In genomic region chr6:108074359-108075144, GRCh38 we compare ENCODE assay signal across 8 cellular contexts. TPM values are rescaled to one million over a fixed set of nuclear protein-coding genes. Genes with fewer than 3 reads are reported as not detected.
DNase-seq lines count a peak whose midpoint lies in the region; TF ChIP-seq lines count a peak whose summit lies in the region.

TSS of gene OSTM1 (minus strand) at chr6:108074741. CDS start at chr6:108074651, 90 bp downstream.

- peak within 1 kb of the TSS; percentile 71 for H3K27ac ChIP-seq in neural cell (ENCODE audit: low read length)
- peak within 1 kb of the TSS; percentile 69 for H3K27ac ChIP-seq in stomach smooth muscle (ENCODE audit: low read length)

- H3K36me3 ChIP-seq in neural cell (ENCODE audit: insufficient read depth, low read length) (no peaks in the 10 kb centered on the region), stomach smooth muscle (ENCODE audit: control insufficient read depth in 2 of 2, insufficient read depth in 2 of 2, low read length in 2 of 2) (no peaks in the 10 kb centered on the region)

- DNase-seq in EH (ENCODE audit: low read depth) (peak; percentile 88), GOT3 (lab: John Stamatoyannopoulos, UW) (peak; percentile 75), LNCaP clone FGC (ENCODE audit: low read depth) (peak; percentile 30), SHP77 treated with DMSO at 0.1 percent for 48 hours (lab: John Stamatoyannopoulos, UW) (peak; percentile 60), fibroblast of the aortic adventitia (ENCODE audit: low read depth) (peak; percentile 79)
- DNase-seq in activated effector memory CD4-positive, alpha-beta T cell treated with anti-CD3 and anti-CD28 coated beads, Interleukin-2, amount 50 U/mL, for 16 hours: peak; percentile 98

- TF ChIP-seq CTCF in LNCaP clone FGC (IDR thresholded peaks at IDR 0.05; ENCODE audit: control insufficient read depth, extremely low read depth, insufficient read depth) (no peak), fibroblast of the aortic adventitia (IDR thresholded peaks at IDR 0.05; ENCODE audit: insufficient read depth, low read length) (no peak), neural cell (IDR thresholded peaks at IDR 0.05; ENCODE audit: poor library complexity, severe bottlenecking) (peak; percentile 25)

- H3K9me3 ChIP-seq in neural cell (ENCODE audit: low read length): no peaks in the 10 kb centered on the region
- no peaks in the 10 kb centered on the region for H3K9me3 ChIP-seq in stomach smooth muscle (ENCODE audit: control insufficient read depth in 2 of 2, low read length in 2 of 2)

- peak within 1 kb of the TSS; percentile 66 for H3K4me2 ChIP-seq in neural cell (ENCODE audit: low read length)

- TF ChIP-seq EP300 in neural cell (conservative IDR thresholded peaks at IDR 0.05; ENCODE audit: poor library complexity, severe bottlenecking): peak; percentile 47

- H4K20me1 ChIP-seq in neural cell (ENCODE audit: insufficient read depth): no peaks in the 10 kb centered on the region

- peak within 1 kb of the TSS; percentile 79 for H2AFZ ChIP-seq in neural cell (ENCODE audit: low read depth, low read length)

- H3K9ac ChIP-seq in neural cell (ENCODE audit: low read length): peak within 1 kb of the TSS; percentile 86
- H3K9ac ChIP-seq in stomach smooth muscle (ENCODE audit: low read length in 2 of 2): peak within 1 kb of the TSS; percentile 85 to 91

- no peaks in the 10 kb centered on the region for H3K9me2 ChIP-seq in neural cell (ENCODE audit: insufficient read depth, low read length)

- H3K4me3 ChIP-seq in LNCaP clone FGC (ENCODE audit: low read depth, low read length) (peak within 1 kb of the TSS; percentile 79), fibroblast of the aortic adventitia (ENCODE audit: low read depth, low read length) (peak within 1 kb of the TSS; percentile 99), neural cell (ENCODE audit: low read length) (peak within 1 kb of the TSS; percentile 100), stomach smooth muscle (ENCODE audit: low read length in 2 of 2) (peak within 1 kb of the TSS; percentile 97 to 98)

- H3K4me1 ChIP-seq in stomach smooth muscle (ENCODE audit: control insufficient read depth, insufficient read depth, low read length): peaks cover 8% of the 10 kb centered on the region

- no peaks in the 10 kb centered on the region for H3F3A ChIP-seq in neural cell (ENCODE audit: insufficient read depth, low read length, poor library complexity, severe bottlenecking)

- TF ChIP-seq RAD21 in neural cell (conservative IDR thresholded peaks at IDR 0.05): peak; percentile 38

- no peaks in the 10 kb centered on the region for H3K27me3 ChIP-seq in neural cell (ENCODE audit: insufficient read depth, low read depth, low read length)
- no peaks in the 10 kb centered on the region for H3K27me3 ChIP-seq in stomach smooth muscle (ENCODE audit: control insufficient read depth in 1 of 2, insufficient read depth in 2 of 2, low read length in 2 of 2)

- H3K79me2 ChIP-seq in neural cell (replicated peaks; ENCODE audit: insufficient read depth, low read length): peaks cover 12% of the 10 kb centered on the region

TF ChIP-seq in neural cell, 6 proteins besides CTCF, POLR2A, EP300 and RAD21:
- TF ChIP-seq EZH2 (IDR thresholded peaks at IDR 0.05; ENCODE audit: borderline replicate concordance, insufficient read depth, low read length, poor library complexity, severe bottlenecking): no peak
- TF ChIP-seq, protein P1, sequence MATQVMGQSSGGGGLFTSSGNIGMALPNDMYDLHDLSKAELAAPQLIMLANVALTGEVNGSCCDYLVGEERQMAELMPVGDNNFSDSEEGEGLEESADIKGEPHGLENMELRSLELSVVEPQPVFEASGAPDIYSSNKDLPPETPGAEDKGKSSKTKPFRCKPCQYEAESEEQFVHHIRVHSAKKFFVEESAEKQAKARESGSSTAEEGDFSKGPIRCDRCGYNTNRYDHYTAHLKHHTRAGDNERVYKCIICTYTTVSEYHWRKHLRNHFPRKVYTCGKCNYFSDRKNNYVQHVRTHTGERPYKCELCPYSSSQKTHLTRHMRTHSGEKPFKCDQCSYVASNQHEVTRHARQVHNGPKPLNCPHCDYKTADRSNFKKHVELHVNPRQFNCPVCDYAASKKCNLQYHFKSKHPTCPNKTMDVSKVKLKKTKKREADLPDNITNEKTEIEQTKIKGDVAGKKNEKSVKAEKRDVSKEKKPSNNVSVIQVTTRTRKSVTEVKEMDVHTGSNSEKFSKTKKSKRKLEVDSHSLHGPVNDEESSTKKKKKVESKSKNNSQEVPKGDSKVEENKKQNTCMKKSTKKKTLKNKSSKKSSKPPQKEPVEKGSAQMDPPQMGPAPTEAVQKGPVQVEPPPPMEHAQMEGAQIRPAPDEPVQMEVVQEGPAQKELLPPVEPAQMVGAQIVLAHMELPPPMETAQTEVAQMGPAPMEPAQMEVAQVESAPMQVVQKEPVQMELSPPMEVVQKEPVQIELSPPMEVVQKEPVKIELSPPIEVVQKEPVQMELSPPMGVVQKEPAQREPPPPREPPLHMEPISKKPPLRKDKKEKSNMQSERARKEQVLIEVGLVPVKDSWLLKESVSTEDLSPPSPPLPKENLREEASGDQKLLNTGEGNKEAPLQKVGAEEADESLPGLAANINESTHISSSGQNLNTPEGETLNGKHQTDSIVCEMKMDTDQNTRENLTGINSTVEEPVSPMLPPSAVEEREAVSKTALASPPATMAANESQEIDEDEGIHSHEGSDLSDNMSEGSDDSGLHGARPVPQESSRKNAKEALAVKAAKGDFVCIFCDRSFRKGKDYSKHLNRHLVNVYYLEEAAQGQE (IDR thresholded peaks at IDR 0.05; ENCODE audit: borderline replicate concordance): no peak
- peak; percentile 84 for TF ChIP-seq POLR2AphosphoS5 (IDR thresholded peaks at IDR 0.05)
- TF ChIP-seq MXI1 (conservative IDR thresholded peaks at IDR 0.05; ENCODE audit: poor library complexity, severe bottlenecking): peak; percentile 83
- TF ChIP-seq SMC3 (conservative IDR thresholded peaks at IDR 0.05; ENCODE audit: poor library complexity): peak; percentile 37
- TF ChIP-seq TAF1 (IDR thresholded peaks at IDR 0.05; ENCODE audit: low read depth): peak; percentile 76

RNA-seq across cellular contexts. Expression of gene OSTM1, which starts in this region (rescaled TPM):
- total RNA-seq in fibroblast of the aortic adventitia (ENCODE audit: low replicate concordance): 44.1 and 165 TPM in 2 replicates
- polyA plus RNA-seq in neural cell: 54.7 and 59.9 TPM in 2 replicates
- polyA minus RNA-seq in neural cell: 41.6 and 48.4 TPM in 2 replicates

Comparison
In these comparisons a context has a peak if more than half of its experiments do, and no peak if none do; other contexts are left out.
1. Peak in every context shown above with its lines: DNase-seq, H3K4me3 ChIP-seq and H3K27ac ChIP-seq.
2. DNase-seq: peak in every context shown above with its lines; median percentile 98 in activated effector memory CD4-positive, alpha-beta T cell treated with anti-CD3 and anti-CD28 coated beads, Interleukin-2, amount 50 U/mL, for 16 hours; 88 in EH; 79 in fibroblast of the aortic adventitia; 75 in GOT3; 60 in SHP77 treated with DMSO at 0.1 percent for 48 hours; 30 in LNCaP clone FGC.